In genomic region chr10:59829601-59830000, GRCh38 we compare ENCODE assay signal across 13 cellular contexts.
DNase-seq lines count a peak whose midpoint lies in the region; ATAC-seq lines count a peak whose summit lies in the region.
"Had no signal": no experiment of that assay in that cellular context is flagged by ENCODE, and none has a peak within 500 bp of the region (broad histone marks: within the 10 kb centered on the region; RNA-seq: fewer than 3 reads in every experiment).

No MANE protein-coding gene starts in this region.

- H3K27me3 Mint-ChIP-seq in T-helper 17 cell, result no peaks in the 10 kb centered on the region
- H3K27me3 Mint-ChIP-seq: activated B cell treated with CpG ODN at 0.5 μM for 24 hours had no signal

- H3K27ac Mint-ChIP-seq in T-helper 17 cell, result peak overlapping the region; percentile 27
- H3K27ac Mint-ChIP-seq: activated B cell treated with CpG ODN at 0.5 μM for 24 hours had no signal

- H3K9me3 ChIP-seq in T-helper 17 cell (ENCODE audit: control insufficient read depth, low read length, poor library complexity, severe bottlenecking), result no peaks in the 10 kb centered on the region
- H3K9me3 ChIP-seq: HAP-1 had no signal

- H3K4me3 Mint-ChIP-seq in T-helper 17 cell, result no peak overlapping the region
- H3K4me3 Mint-ChIP-seq: activated B cell treated with CpG ODN at 0.5 μM for 24 hours had no signal

- H3K36me3 Mint-ChIP-seq in T-helper 17 cell (ENCODE audit: low read depth), result peaks cover 9% of the 10 kb centered on the region

- ATAC-seq in GM19468 (IDR thresholded peaks at IDR 0.05; ENCODE audit: extremely low read depth, unreplicated experiment), result peak; percentile 56
- ATAC-seq in HG02981 (IDR thresholded peaks at IDR 0.05; ENCODE audit: unreplicated experiment), result peak; percentile 78
- no peak for ATAC-seq in T-helper 17 cell

- DNase-seq in NOMO-1 treated with DMSO at 0.1 percent for 48 hours (lab: John Stamatoyannopoulos, UW; ENCODE audit: unreplicated experiment) (peak; percentile 1), NOMO-1 treated with dmso at 0.1 percent for 144 hours (lab: John Stamatoyannopoulos, UW; ENCODE audit: unreplicated experiment) (no peak), T-helper 17 cell (no peak), OCI-M2 (lab: John Stamatoyannopoulos, UW; ENCODE audit: unreplicated experiment) (no peak), NCI-H1092 treated with DMSO at 0.1 percent for 48 hours (lab: John Stamatoyannopoulos, UW) (no peak), HPDE6-E6E7 (ENCODE audit: extremely low spot score) (no peak)
- DNase-seq: activated B cell treated with CpG ODN at 0.5 μM for 24 hours, amniotic stem cell, DND-41, PC-9 had no signal

- peaks cover 29% of the 10 kb centered on the region for H3K4me1 Mint-ChIP-seq in T-helper 17 cell
